In genomic region chr13:46894534-46894906, GRCh38 we compare ENCODE assay signal across 8 cellular contexts. TPM values are rescaled to one million over a fixed set of nuclear protein-coding genes. Genes with fewer than 3 reads are reported as not detected.
DNase-seq lines count a peak whose midpoint lies in the region; TF ChIP-seq lines count a peak whose summit lies in the region.

No MANE protein-coding gene starts in this region.

- H3K27me3 Mint-ChIP-seq in endothelial cell (ENCODE audit: unreplicated experiment) (peaks cover 3% of the 10 kb centered on the region), osteocyte (ENCODE audit: unreplicated experiment) (peaks cover 83% of the 10 kb centered on the region)

- H3K27ac Mint-ChIP-seq in endothelial cell (ENCODE audit: unreplicated experiment) (no peak overlapping the region), osteocyte (ENCODE audit: unreplicated experiment) (no peak overlapping the region)

- peak overlapping the region; percentile 43; the same call in 1 of the 2 replicates for H3K4me3 ChIP-seq in LNCaP clone FGC (ENCODE audit: low read depth, low read length)

- peaks cover 4% of the 10 kb centered on the region for H3K4me1 Mint-ChIP-seq in endothelial cell (ENCODE audit: unreplicated experiment)
- H3K4me1 Mint-ChIP-seq in osteocyte (ENCODE audit: unreplicated experiment), result peaks cover 15% of the 10 kb centered on the region

- H3K4me3 Mint-ChIP-seq in endothelial cell (ENCODE audit: unreplicated experiment), result peak overlapping the region; percentile 60
- peak overlapping the region; percentile 72 for H3K4me3 Mint-ChIP-seq in osteocyte (ENCODE audit: unreplicated experiment)

- TF ChIP-seq CTCF in LNCaP clone FGC (IDR thresholded peaks at IDR 0.05; ENCODE audit: control insufficient read depth, extremely low read depth, insufficient read depth), result no peak
- no peak for TF ChIP-seq CTCF in endothelial cell (IDR thresholded peaks at IDR 0.05; ENCODE audit: unreplicated experiment)
- TF ChIP-seq CTCF in osteocyte (IDR thresholded peaks at IDR 0.05), result no peak

- no peaks in the 10 kb centered on the region for H3K9me3 Mint-ChIP-seq in endothelial cell (ENCODE audit: unreplicated experiment)
- H3K9me3 Mint-ChIP-seq in osteocyte (ENCODE audit: unreplicated experiment), result peaks cover 3% of the 10 kb centered on the region

- peak; percentile 24 for DNase-seq in ELR (ENCODE audit: low read depth)
- DNase-seq in LNCaP clone FGC (ENCODE audit: low read depth), result no peak
- DNase-seq in endothelial cell (ENCODE audit: low spot score), result no peak
- no peak for DNase-seq in osteocyte (ENCODE audit: extremely low spot score, unreplicated experiment)
- no peak for DNase-seq in hippocampal formation (lab: John Stamatoyannopoulos, UW)
- DNase-seq in NCI-H82 (lab: John Stamatoyannopoulos, UW), result no peak
- DNase-seq in NCI-H187 (lab: John Stamatoyannopoulos, UW), result no peak
- no peak for DNase-seq in SHP77 (lab: John Stamatoyannopoulos, UW)

- H3K36me3 Mint-ChIP-seq in endothelial cell (ENCODE audit: low read depth, unreplicated experiment) (no peaks in the 10 kb centered on the region), osteocyte (ENCODE audit: unreplicated experiment) (no peaks in the 10 kb centered on the region)

RNA-seq across cellular contexts. Expression of gene HTR2A, which starts 2.3 kb away (rescaled TPM):
- not detected for total RNA-seq in endothelial cell (ENCODE audit: unreplicated experiment)
- not detected in 2 replicates for total RNA-seq in osteocyte
